Comparison of ENCODE assay signal across 1 cellular context in the genomic region with DNA sequence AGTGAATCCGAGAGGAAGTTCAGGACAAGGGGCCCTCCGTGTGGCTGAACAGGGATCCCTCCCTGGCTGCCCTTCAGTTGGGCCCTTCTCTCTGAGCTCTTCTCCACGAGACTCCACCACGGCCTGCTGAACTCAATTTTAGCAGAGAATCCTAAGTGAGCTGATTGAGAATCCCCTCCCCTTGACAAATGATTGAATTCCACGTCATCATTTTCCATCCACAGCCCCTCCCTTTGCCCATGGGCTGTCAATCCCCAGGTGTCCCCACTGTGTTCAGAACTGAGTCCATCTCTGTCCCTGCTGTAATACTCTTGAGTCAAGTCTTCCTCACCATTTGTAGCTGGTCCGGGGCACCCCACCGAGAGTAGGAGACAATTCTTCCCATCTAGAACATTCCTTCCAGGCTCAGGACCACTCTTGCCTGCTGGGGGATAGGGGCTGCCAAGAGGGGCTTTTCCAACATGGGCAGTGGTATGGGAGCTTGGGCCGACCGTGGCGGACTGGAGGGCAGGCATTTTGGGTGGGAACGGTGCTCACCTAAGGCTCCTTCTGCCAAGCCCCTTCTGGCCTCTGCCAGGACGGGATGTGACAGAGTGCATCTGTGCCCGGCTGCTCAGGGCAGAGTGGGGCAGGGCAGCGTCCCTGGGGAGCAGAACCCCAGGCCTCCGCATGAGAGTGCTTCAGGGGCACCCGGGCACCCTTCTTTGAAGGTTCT.
A peak's percentile ranks its signal among the peaks of the same experiment; 100 is the strongest.
TF ChIP-seq lines count a peak whose summit lies in the region.

No MANE protein-coding gene starts in this region.

TF ChIP-seq in K562, 482 proteins besides CTCF, POLR2A, EP300 and RAD21 (continued from another document):
- TF ChIP-seq PKNOX1 (IDR thresholded peaks at IDR 0.05): peak; percentile 34
TF ChIP-seq in K562: peak in this region for 1.
